Comparison of ENCODE assay signal across 12 cellular contexts in genomic region chr9:18799420-18799819, GRCh38.
"Had no signal": no experiment of that assay in that cellular context is flagged by ENCODE, and none has a peak within 500 bp of the region (broad histone marks: within the 10 kb centered on the region; RNA-seq: fewer than 3 reads in every experiment).

No MANE protein-coding gene starts in this region.

- H3K36me3 ChIP-seq: cardiac muscle cell, lower lobe of right lung, ovary had no signal

- H3K4me1 ChIP-seq: lower lobe of right lung had no signal

- ATAC-seq: activated CD4-positive, CD25-positive, alpha-beta regulatory T cell treated with anti-CD3 and anti-CD28 coated beads, Interleukin-2, amount 50 U/mL, for 24 hours; left colon; lower lobe of right lung; stimulated activated effector memory CD8-positive, alpha-beta T cell treated with anti-CD3 and anti-CD28 coated beads, Interleukin-12 subunit alpha, Interleukin-12 subunit beta, amount 100 ng/mL, for 72 hours had no signal

- H3K4me1 Mint-ChIP-seq: activated naive CD4-positive, alpha-beta T cell treated with anti-CD3 and anti-CD28 coated beads, Interleukin-2, amount 10 ng/mL, durations not matched to agents 7 days and 5 days; stimulated activated effector memory CD8-positive, alpha-beta T cell treated with anti-CD3 and anti-CD28 coated beads, Interleukin-12 subunit alpha, Interleukin-12 subunit beta, amount 100 ng/mL, for 72 hours had no signal

- H3K4me3 Mint-ChIP-seq: activated naive CD4-positive, alpha-beta T cell treated with anti-CD3 and anti-CD28 coated beads, Interleukin-2, amount 10 ng/mL, durations not matched to agents 7 days and 5 days; stimulated activated effector memory CD8-positive, alpha-beta T cell treated with anti-CD3 and anti-CD28 coated beads, Interleukin-12 subunit alpha, Interleukin-12 subunit beta, amount 100 ng/mL, for 72 hours had no signal

- DNase-seq: activated naive CD4-positive, alpha-beta T cell treated with anti-CD3 and anti-CD28 coated beads, Interleukin-2, amount 10 ng/mL, durations not matched to agents 7 days and 5 days; erythroblast; left colon; lower lobe of right lung; ovary; stimulated activated CD4-positive, alpha-beta T cell treated with anti-CD3 and anti-CD28 coated beads, Interleukin-12 subunit alpha, Interleukin-12 subunit beta, amount 100 ng/mL, for 4 hours; stimulated activated CD4-positive, alpha-beta T cell treated with anti-CD3 and anti-CD28 coated beads, Interleukin-2, amount 100 ng/mL, for 24 hours; T1000 had no signal

- H3K27ac Mint-ChIP-seq: activated naive CD4-positive, alpha-beta T cell treated with anti-CD3 and anti-CD28 coated beads, Interleukin-2, amount 10 ng/mL, durations not matched to agents 7 days and 5 days; activated T-helper 2 cell treated with anti-CD3 and anti-CD28 coated beads, Interferon-gamma antibody, Interleukin-2, Interleukin-4, amounts not matched to agents 10 μg/mL and 5 μg/mL and 100 μg/mL, durations not matched to agents 14 hours and 24 hours and 36 hours; stimulated activated effector memory CD8-positive, alpha-beta T cell treated with anti-CD3 and anti-CD28 coated beads, Interleukin-12 subunit alpha, Interleukin-12 subunit beta, amount 100 ng/mL, for 72 hours had no signal

- H3K9me3 ChIP-seq: lower lobe of right lung, ovary had no signal

- H3K27me3 ChIP-seq: cardiac muscle cell, ovary had no signal

- H3K4me3 ChIP-seq: cardiac muscle cell, lower lobe of right lung, ovary had no signal

- H3K36me3 Mint-ChIP-seq: activated naive CD4-positive, alpha-beta T cell treated with anti-CD3 and anti-CD28 coated beads, Interleukin-2, amount 10 ng/mL, durations not matched to agents 7 days and 5 days; stimulated activated effector memory CD8-positive, alpha-beta T cell treated with anti-CD3 and anti-CD28 coated beads, Interleukin-12 subunit alpha, Interleukin-12 subunit beta, amount 100 ng/mL, for 72 hours had no signal

- H3K27ac ChIP-seq: cardiac muscle cell, lower lobe of right lung, ovary had no signal

- H3K9me3 Mint-ChIP-seq: activated naive CD4-positive, alpha-beta T cell treated with anti-CD3 and anti-CD28 coated beads, Interleukin-2, amount 10 ng/mL, durations not matched to agents 7 days and 5 days; activated T-helper 2 cell treated with anti-CD3 and anti-CD28 coated beads, Interferon-gamma antibody, Interleukin-2, Interleukin-4, amounts not matched to agents 10 μg/mL and 5 μg/mL and 100 μg/mL, durations not matched to agents 14 hours and 24 hours and 36 hours; stimulated activated effector memory CD8-positive, alpha-beta T cell treated with anti-CD3 and anti-CD28 coated beads, Interleukin-12 subunit alpha, Interleukin-12 subunit beta, amount 100 ng/mL, for 72 hours had no signal
